Comparison of ENCODE assay signal across 10 cellular contexts in genomic region chr14:69666698-69667211, GRCh38. TPM values are rescaled to one million over a fixed set of nuclear protein-coding genes. Genes with fewer than 3 reads are reported as not detected.
DNase-seq lines count a peak whose midpoint lies in the region; ATAC-seq and TF ChIP-seq lines count a peak whose summit lies in the region.
"Had no signal": no experiment of that assay in that cellular context is flagged by ENCODE, and none has a peak within 500 bp of the region (broad histone marks: within the 10 kb centered on the region; RNA-seq: fewer than 3 reads in every experiment).

No MANE protein-coding gene starts in this region.

- H4K20me1 ChIP-seq in SU-DHL-6 (ENCODE audit: low read depth, low read length) (no peaks in the 10 kb centered on the region; the same call in 1 of the 2 replicates), GM23338 (replicated peaks; ENCODE audit: insufficient read depth) (no peaks in the 10 kb centered on the region)

- no peaks in the 10 kb centered on the region for H3K9me3 Mint-ChIP-seq in GM23338

- no peaks in the 10 kb centered on the region for H3K9me2 ChIP-seq in SU-DHL-6 (replicated peaks; ENCODE audit: insufficient read depth, low read length)
- no peaks in the 10 kb centered on the region for H3K9me2 ChIP-seq in GM23338 (ENCODE audit: insufficient read depth)

- TF ChIP-seq CTCF in SU-DHL-6 (IDR thresholded peaks at IDR 0.05; ENCODE audit: insufficient read depth, low read length, poor library complexity, severe bottlenecking), result no peak
- no peak for TF ChIP-seq CTCF in fibroblast of the aortic adventitia (IDR thresholded peaks at IDR 0.05; ENCODE audit: insufficient read depth, low read length)
- no peak for TF ChIP-seq CTCF in GM23338 (conservative IDR thresholded peaks at IDR 0.05; ENCODE audit: low read depth in 2 of 2)

- peaks cover 24% of the 10 kb centered on the region for H3K4me1 Mint-ChIP-seq in GM23338

- no peak overlapping the region for H3K4me3 Mint-ChIP-seq in GM23338

- H3K4me3 ChIP-seq in SU-DHL-6 (ENCODE audit: insufficient read depth, low read length, poor library complexity, severe bottlenecking), result peak overlapping the region; percentile 36
- H3K4me3 ChIP-seq in fibroblast of the aortic adventitia (ENCODE audit: low read depth, low read length), result no peak overlapping the region
- no peak overlapping the region for H3K4me3 ChIP-seq in skeletal muscle tissue (ENCODE audit: low read length in 3 of 3)
- no peak overlapping the region for H3K4me3 ChIP-seq in GM23338

- DNase-seq in GM04503 (ENCODE audit: low read depth), result peak; percentile 30
- DNase-seq in fibroblast of the aortic adventitia (ENCODE audit: low read depth), result peak; percentile 83
- no peak for DNase-seq in NCI-H82 treated with DMSO at 0.1 percent for 48 hours (lab: John Stamatoyannopoulos, UW; ENCODE audit: unreplicated experiment)
- no peak for DNase-seq in caudate nucleus (lab: John Stamatoyannopoulos, UW)
- no peak for DNase-seq in NCI-H2107 treated with DMSO at 0.1 percent for 48 hours (lab: John Stamatoyannopoulos, UW; ENCODE audit: unreplicated experiment)
- no peak for DNase-seq in GM23338 (ENCODE audit: low spot score)
- DNase-seq: activated effector memory CD4-positive, alpha-beta T cell treated with anti-CD3 and anti-CD28 coated beads, Interleukin-2, amount 50 U/mL, for 16 hours; NCI-H748 treated with DMSO at 0.1 percent for 48 hours had no signal

- peak overlapping the region; percentile 72 for H3K4me2 ChIP-seq in SU-DHL-6 (ENCODE audit: low read depth, low read length, poor library complexity, severe bottlenecking)
- H3K4me2 ChIP-seq in GM23338, result no peak overlapping the region

- peaks cover 29% of the 10 kb centered on the region for H3F3A ChIP-seq in SU-DHL-6 (ENCODE audit: insufficient read depth)
- H3F3A ChIP-seq in GM23338 (replicated peaks; ENCODE audit: low read depth), result no peaks in the 10 kb centered on the region

- H3K9ac ChIP-seq in SU-DHL-6 (ENCODE audit: low read length) (peak overlapping the region; percentile 30), skeletal muscle tissue (ENCODE audit: low read depth in 1 of 3, low read length in 3 of 3) (no peak overlapping the region)

- no peak overlapping the region for H3K27ac Mint-ChIP-seq in GM23338

- H3K9me3 ChIP-seq in SU-DHL-6 (ENCODE audit: insufficient read depth, low read length) (no peaks in the 10 kb centered on the region), skeletal muscle tissue (ENCODE audit: control insufficient read depth in 3 of 3, low read length in 3 of 3) (no peaks in the 10 kb centered on the region)

- no peaks in the 10 kb centered on the region for H3K36me3 Mint-ChIP-seq in GM23338 (ENCODE audit: low read depth)

- H3K27ac ChIP-seq in SU-DHL-6 (ENCODE audit: low read depth, low read length), result peak overlapping the region; percentile 84
- H3K27ac ChIP-seq in skeletal muscle tissue (ENCODE audit: low read depth, low read length), result peak overlapping the region; percentile 57
- no peak overlapping the region for H3K27ac ChIP-seq in caudate nucleus (ENCODE audit: low read depth, low read length)
- H3K27ac ChIP-seq in GM23338 (ENCODE audit: low read depth), result no peak overlapping the region

- no peaks in the 10 kb centered on the region for H3K27me3 ChIP-seq in SU-DHL-6 (ENCODE audit: low read length)
- H3K27me3 ChIP-seq in skeletal muscle tissue (ENCODE audit: control insufficient read depth in 3 of 3, insufficient read depth in 3 of 3, low read length in 3 of 3), result no peaks in the 10 kb centered on the region
- H3K27me3 ChIP-seq in GM23338 (ENCODE audit: insufficient read depth), result no peaks in the 10 kb centered on the region

- H3K36me3 ChIP-seq in SU-DHL-6 (ENCODE audit: low read length), result peaks cover 3% of the 10 kb centered on the region; the same call in 1 of the 2 replicates
- no peaks in the 10 kb centered on the region for H3K36me3 ChIP-seq in skeletal muscle tissue (ENCODE audit: control insufficient read depth in 3 of 3, insufficient read depth in 3 of 3, low read length in 3 of 3)
- H3K36me3 ChIP-seq in GM23338 (ENCODE audit: insufficient read depth), result no peaks in the 10 kb centered on the region

- peaks cover 4% of the 10 kb centered on the region for H3K27me3 Mint-ChIP-seq in GM23338 (ENCODE audit: insufficient read depth, low read depth, poor library complexity)

- ATAC-seq in GM23338, result no peak

- H3K4me1 ChIP-seq in skeletal muscle tissue (ENCODE audit: control insufficient read depth in 3 of 3, insufficient read depth in 3 of 3, low read length in 3 of 3) (peaks cover 68 to 73% (median 70%) of the 10 kb centered on the region in 3 donors), GM23338 (ENCODE audit: insufficient read depth) (peaks cover 4% of the 10 kb centered on the region; the same call in 1 of the 2 replicates)

- H3K79me2 ChIP-seq in SU-DHL-6 (ENCODE audit: insufficient read depth, low read length) (peaks cover 97% of the 10 kb centered on the region), GM23338 (replicated peaks; ENCODE audit: insufficient read depth) (no peaks in the 10 kb centered on the region)

- no peak overlapping the region for H2AFZ ChIP-seq in SU-DHL-6 (ENCODE audit: low read depth, low read length, severe bottlenecking)
- no peak overlapping the region for H2AFZ ChIP-seq in GM23338

TF ChIP-seq in GM23338, 12 proteins besides CTCF, POLR2A, EP300 and RAD21 (continues in another document):
- no peak for TF ChIP-seq REST (IDR thresholded peaks at IDR 0.05; ENCODE audit: unreplicated experiment)
- TF ChIP-seq JUNB (IDR thresholded peaks at IDR 0.05; ENCODE audit: unreplicated experiment), result no peak

RNA-seq across cellular contexts. Expression of gene SUSD6, which starts 55.4 kb away (rescaled TPM):
- total RNA-seq in fibroblast of the aortic adventitia (ENCODE audit: low replicate concordance) (8.0 and 14.3 TPM in 2 replicates), skeletal muscle tissue (10.4 TPM)
- total RNA-seq in GM23338 (2014; rRNA removed; shearing (Covaris generic)), result 3.4 and 4.5 TPM in 2 replicates
- polyA plus RNA-seq in GM23338 (2016; fragmentation: Nextera tagmentation; extraction: Ambion mirVana), result 2.8 and 3.3 TPM in 2 replicates

Comparison
In these comparisons a context has a peak if more than half of its experiments do, and no peak if none do; other contexts are left out.
1. DNase-seq: peak in GM04503 (single experiment) and fibroblast of the aortic adventitia (single experiment); none in NCI-H82 treated with DMSO at 0.1 percent for 48 hours (single experiment), caudate nucleus (0 of 61), NCI-H2107 treated with DMSO at 0.1 percent for 48 hours (single experiment) and GM23338 (single experiment).
2. H3K27ac ChIP-seq: peak in SU-DHL-6 (single experiment) and skeletal muscle tissue (single experiment); none in caudate nucleus (single experiment) and GM23338 (single experiment).